ENCODE assay signal across 27 cellular contexts in genomic region chr7:54339074-54339473, GRCh38.
A peak's percentile ranks its signal among the peaks of the same experiment; 100 is the strongest.
DNase-seq lines count a peak whose midpoint lies in the region; ATAC-seq, FAIRE-seq and TF ChIP-seq lines count a peak whose summit lies in the region.
"Had no signal": no experiment of that assay in that cellular context is flagged by ENCODE, and none has a peak within 500 bp of the region (broad histone marks: within the 10 kb centered on the region; RNA-seq: fewer than 3 reads in every experiment).

No MANE protein-coding gene starts in this region.

- H3K27me3 ChIP-seq in heart left ventricle (no peaks in the 10 kb centered on the region), small intestine (ENCODE audit: control insufficient read depth in 2 of 2, insufficient read depth in 2 of 2, low read length in 2 of 2) (no peaks in the 10 kb centered on the region)
- H3K27me3 ChIP-seq: BLaER1, brain microvascular endothelial cell, foreskin keratinocyte, spleen, stomach, transverse colon had no signal

- H3K4me1 ChIP-seq in heart left ventricle: peaks cover 0 to 2% (median 0%) of the 10 kb centered on the region in 12 donors
- H3K4me1 ChIP-seq in small intestine (ENCODE audit: control insufficient read depth in 2 of 2, insufficient read depth in 1 of 2, low read depth in 1 of 2, low read length in 1 of 2): no peaks in the 10 kb centered on the region
- H3K4me1 ChIP-seq: BLaER1, foreskin keratinocyte, spleen, stomach, transverse colon had no signal

- no peaks in the 10 kb centered on the region for H3K9me3 ChIP-seq in heart left ventricle
- H3K9me3 ChIP-seq in small intestine (ENCODE audit: control insufficient read depth, low read depth): no peaks in the 10 kb centered on the region
- H3K9me3 ChIP-seq: BLaER1, transverse colon had no signal

- TF ChIP-seq POLR2A in heart left ventricle (IDR thresholded peaks at IDR 0.05): no peak

- intact Hi-C loops in heart left ventricle (cut with DNase I) (loop anchor here in 1 of 10 donors (10.0 kb wide), 1 partner anchor 94 kb away; no protein-coding TSS in a partner anchor), cardiac septum (cut with DNase I) (no loop called here)

- TF ChIP-seq CTCF in heart left ventricle (IDR thresholded peaks at IDR 0.05): no peak
- TF ChIP-seq CTCF in fibroblast of pulmonary artery (IDR thresholded peaks at IDR 0.05; ENCODE audit: low read length, missing control alignments): no peak

- peak in 4 of 5 donors; percentile 13 to 58 (median 41) for DNase-seq in heart left ventricle
- DNase-seq in cardiac septum (ENCODE audit: low spot score): no peak
- DNase-seq in fibroblast of pulmonary artery (ENCODE audit: low read depth): peak; percentile 10
- peak; percentile 11 for DNase-seq in mucosa of gallbladder (ENCODE audit: low spot score)
- no peak for DNase-seq in stimulated activated CD4-positive, alpha-beta T cell treated with anti-CD3 and anti-CD28 coated beads, Interleukin-12 subunit alpha, Interleukin-12 subunit beta, amount 100 ng/mL, for 4 hours
- no peak for DNase-seq in small intestine
- DNase-seq: activated CD4-positive, alpha-beta T cell treated with anti-CD3 and anti-CD28 coated beads for 36 hours; activated CD8-positive, alpha-beta memory T cell treated with anti-CD3 and anti-CD28 coated beads, Interleukin-2, amount 10 ng/mL, durations not matched to agents 7 days and 5 days; brain microvascular endothelial cell; endodermal cell; foreskin keratinocyte; HFFc6; kidney; mesendoderm; NCI-H1417 treated with DMSO at 0.1 percent for 48 hours; NCI-H526; spleen; stimulated activated CD4-positive, alpha-beta T cell treated with anti-CD3 and anti-CD28 coated beads, Interleukin-4, amount 100 ng/mL, for 4 hours; stomach; T-cell; transverse colon had no signal

- H3K4me3 ChIP-seq in heart left ventricle: no peak overlapping the region
- no peak overlapping the region for H3K4me3 ChIP-seq in fibroblast of pulmonary artery (replicated peaks; ENCODE audit: low read depth, low read length)
- H3K4me3 ChIP-seq in small intestine (ENCODE audit: low read depth in 1 of 2, low read length in 2 of 2): no peak overlapping the region
- H3K4me3 ChIP-seq: BLaER1, coronary artery, spleen, stomach, transverse colon had no signal

- ATAC-seq in heart left ventricle (peak in 3 of 4 donors; percentile 76 to 96 (median 81)), GM18873 (IDR thresholded peaks at IDR 0.05; ENCODE audit: low FRiP score, unreplicated experiment) (no peak), GM21447 (IDR thresholded peaks at IDR 0.05; ENCODE audit: unreplicated experiment) (no peak)
- ATAC-seq: activated CD4-positive, alpha-beta T cell treated with anti-CD3 and anti-CD28 coated beads for 36 hours; activated CD8-positive, alpha-beta memory T cell treated with anti-CD3 and anti-CD28 coated beads, Interleukin-2, amount 10 ng/mL, durations not matched to agents 7 days and 5 days; foreskin keratinocyte; natural killer cell treated with Interleukin-12 subunit alpha and Interleukin-12 subunit beta and Interleukin-15 and Interleukin-18, amount 100 ng/mL, for 72 hours; T-cell had no signal

- FAIRE-seq in small intestine (lab: Jason Lieb, UNC): no peak
- FAIRE-seq: GM18507, kidney had no signal

- no peaks in the 10 kb centered on the region for H3K36me3 ChIP-seq in heart left ventricle
- H3K36me3 ChIP-seq in small intestine (ENCODE audit: control insufficient read depth in 2 of 2, insufficient read depth in 2 of 2, low read length in 2 of 2): no peaks in the 10 kb centered on the region
- H3K36me3 ChIP-seq: BLaER1, brain microvascular endothelial cell, spleen, stomach, transverse colon had no signal

- no peak overlapping the region for H3K27ac ChIP-seq in heart left ventricle
- no peak overlapping the region for H3K27ac ChIP-seq in small intestine (ENCODE audit: low read depth in 1 of 2, low read length in 1 of 2)
- H3K27ac ChIP-seq: BLaER1, brain microvascular endothelial cell, coronary artery, foreskin keratinocyte, spleen, stomach, transverse colon had no signal

- WGBS in heart left ventricle, 4 donors: 44 to 63% (median 50%) methylated on average over 4 of the region's 4 CpGs
- WGBS in small intestine, 3 donors: 59 to 81% (median 71%) methylated on average over 4 of the region's 4 CpGs

Comparison
In these comparisons a context has a peak if more than half of its experiments do, and no peak if none do; other contexts are left out.
1. DNase-seq: peak in heart left ventricle (4 of 5), fibroblast of pulmonary artery (single experiment) and mucosa of gallbladder (single experiment); none in cardiac septum (single experiment), stimulated activated CD4-positive, alpha-beta T cell treated with anti-CD3 and anti-CD28 coated beads, Interleukin-12 subunit alpha, Interleukin-12 subunit beta, amount 100 ng/mL, for 4 hours (single experiment) and small intestine (single experiment).
2. ATAC-seq: peak in heart left ventricle (3 of 4); none in GM18873 (single experiment) and GM21447 (single experiment).